1 cellular context compared by ENCODE assay signal in the genomic region with DNA sequence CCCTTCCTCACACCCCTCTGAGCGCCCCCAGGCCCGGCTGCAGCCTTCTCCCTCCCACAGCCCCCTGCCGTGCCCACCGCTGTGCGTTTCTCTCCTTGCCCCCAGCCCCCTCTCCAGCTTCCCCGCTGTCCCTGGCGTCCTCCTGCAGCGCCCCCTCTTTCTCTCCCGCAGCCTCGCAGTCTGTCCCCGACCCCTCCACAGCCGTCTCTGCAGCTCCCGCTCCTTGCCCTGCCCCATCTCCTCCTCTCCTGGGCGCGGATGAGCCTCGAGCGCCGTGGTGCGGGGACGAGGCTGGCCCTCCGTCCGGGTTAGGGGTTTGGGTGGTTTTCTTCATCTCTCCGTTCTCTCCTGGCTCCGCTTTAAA.
TF ChIP-seq lines count a peak whose summit lies in the region.

No MANE protein-coding gene starts in this region.

TF ChIP-seq in H1, 55 proteins besides CTCF, POLR2A, EP300 and RAD21:
- TF ChIP-seq BACH1 (IDR thresholded peaks at IDR 0.05; ENCODE audit: low read length) (no peak), CHD2 (IDR thresholded peaks at IDR 0.05; ENCODE audit: low read length) (no peak), PHF8 (conservative IDR thresholded peaks at IDR 0.05; ENCODE audit: low read depth, low read length) (peak; percentile 30; the same call in 1 of the 2 replicates), BRCA1 (IDR thresholded peaks at IDR 0.05; ENCODE audit: low read depth, low read length) (no peak), CTBP2 (IDR thresholded peaks at IDR 0.05; ENCODE audit: borderline replicate concordance, insufficient read depth, insufficient read length, low read length) (no peak), NRF1 (IDR thresholded peaks at IDR 0.05; ENCODE audit: low read depth, low read length) (no peak)
